Comparison of ENCODE assay signal across 14 cellular contexts in the genomic region with DNA sequence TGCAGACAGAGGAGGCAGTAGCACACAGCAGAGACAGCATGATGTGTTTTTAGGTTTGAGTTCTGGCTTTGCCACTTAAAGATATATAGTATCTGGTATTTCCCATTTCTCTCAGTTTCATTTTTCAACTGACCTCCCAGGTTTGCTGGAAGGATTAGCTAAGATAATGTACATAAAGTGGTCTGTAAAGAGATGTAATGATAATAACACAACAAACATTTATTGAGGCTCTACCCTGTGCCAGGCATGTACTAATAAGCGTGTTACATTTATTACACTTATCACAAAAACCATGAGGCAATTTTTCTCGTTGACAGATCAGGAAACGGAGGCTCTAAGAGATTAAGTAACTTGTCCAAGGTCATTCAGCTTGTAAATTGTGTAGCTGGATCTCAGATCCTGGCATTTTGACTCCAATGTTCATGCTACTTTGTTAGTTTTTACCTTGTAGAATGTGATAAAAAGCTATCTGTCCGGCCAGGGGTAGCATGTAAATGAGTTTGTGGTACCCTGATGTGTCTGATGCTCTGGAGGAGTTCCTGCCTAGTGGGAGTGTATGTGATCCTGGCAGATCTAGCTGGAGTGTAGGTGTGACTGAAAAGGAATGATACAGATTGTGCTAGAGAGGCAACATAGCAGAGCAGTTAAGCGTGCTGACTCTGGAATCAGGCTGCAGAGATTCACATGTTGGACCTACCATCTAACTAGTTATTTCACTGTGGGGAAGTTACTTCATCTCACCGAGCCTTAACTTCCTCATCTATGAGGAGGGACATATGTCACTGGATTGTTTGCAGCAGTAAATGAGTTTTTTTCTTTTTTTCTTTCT.
DNase-seq lines count a peak whose midpoint lies in the region; ATAC-seq and TF ChIP-seq lines count a peak whose summit lies in the region.
"Had no signal": no experiment of that assay in that cellular context is flagged by ENCODE, and none has a peak within 500 bp of the region (broad histone marks: within the 10 kb centered on the region; RNA-seq: fewer than 3 reads in every experiment).

No MANE protein-coding gene starts in this region.

- no peak overlapping the region for H3K4me3 ChIP-seq in right atrium auricular region
- H3K4me3 ChIP-seq in liver (ENCODE audit: low read depth in 1 of 3, low read length in 3 of 3), result no peak overlapping the region
- no peak overlapping the region for H3K4me3 ChIP-seq in upper lobe of right lung
- H3K4me3 ChIP-seq: GM12878, transverse colon had no signal

- peaks cover 0 to 16% of the 10 kb centered on the region in 2 donors for H3K4me1 ChIP-seq in right atrium auricular region
- H3K4me1 ChIP-seq in liver (ENCODE audit: control insufficient read depth in 4 of 4, insufficient read depth in 4 of 4, low read length in 3 of 4), result peaks cover 0 to 12% (median 11%) of the 10 kb centered on the region in 4 donors
- H3K4me1 ChIP-seq in upper lobe of right lung, result peaks cover 17% of the 10 kb centered on the region

- ATAC-seq in Right ventricle myocardium superior (ENCODE audit: poor library complexity), result peak; percentile 68
- peak; percentile 87 for ATAC-seq in upper lobe of right lung
- ATAC-seq in HG02885 (IDR thresholded peaks at IDR 0.05; ENCODE audit: poor library complexity, unreplicated experiment), result no peak
- ATAC-seq: GM12878 had no signal

- H3K9me3 ChIP-seq in right atrium auricular region, result no peaks in the 10 kb centered on the region
- no peaks in the 10 kb centered on the region for H3K9me3 ChIP-seq in liver (ENCODE audit: control insufficient read depth in 4 of 4, low read length in 3 of 4)
- H3K9me3 ChIP-seq in upper lobe of right lung, result no peaks in the 10 kb centered on the region
- H3K9me3 ChIP-seq: transverse colon had no signal

- H3K27me3 ChIP-seq in right atrium auricular region, result no peaks in the 10 kb centered on the region
- H3K27me3 ChIP-seq in liver (ENCODE audit: control insufficient read depth in 4 of 4, insufficient read depth in 4 of 4, low read length in 3 of 4), result no peaks in the 10 kb centered on the region
- H3K27me3 ChIP-seq in upper lobe of right lung, result no peaks in the 10 kb centered on the region
- H3K27me3 ChIP-seq: transverse colon had no signal

- TF ChIP-seq CTCF in right atrium auricular region (IDR thresholded peaks at IDR 0.05), result no peak
- no peak for TF ChIP-seq CTCF in liver (IDR thresholded peaks at IDR 0.05; ENCODE audit: low read depth, low read length, missing input control)
- TF ChIP-seq CTCF in upper lobe of right lung (IDR thresholded peaks at IDR 0.05), result no peak

- no peak overlapping the region for H3K27ac ChIP-seq in right atrium auricular region
- peak overlapping the region; percentile 3 for H3K27ac ChIP-seq in cingulate gyrus (ENCODE audit: low read depth, low read length)
- no peak overlapping the region for H3K27ac ChIP-seq in liver (ENCODE audit: low read depth in 1 of 2, low read length in 2 of 2)
- H3K27ac ChIP-seq in upper lobe of right lung, result no peak overlapping the region

- peak; percentile 40 to 43 for TF ChIP-seq RAD21 in liver (IDR thresholded peaks at IDR 0.05)

- no peak overlapping the region for H3K9ac ChIP-seq in liver (ENCODE audit: low read depth in 1 of 2, low read length in 2 of 2)

- WGBS in liver, result 64% methylated on average over 6 of the region's 6 CpGs

- intact Hi-C loops in Right ventricle myocardium superior (cut with DNase I), result no loop called here
- intact Hi-C loops in upper lobe of right lung (cut with DNase I), result no loop called here

- DNase-seq in Right ventricle myocardium superior, result no peak
- DNase-seq in right atrium auricular region (ENCODE audit: low spot score), result no peak
- DNase-seq in upper lobe of right lung, result no peak
- no peak for DNase-seq in NCI-H526 treated with DMSO at 0.1 percent for 48 hours (lab: John Stamatoyannopoulos, UW)
- no peak for DNase-seq in NCI-H345 (lab: John Stamatoyannopoulos, UW)
- DNase-seq: activated B cell treated with CpG ODN at 0.5 μM for 24 hours; activated T-cell treated with anti-CD3 and anti-CD28 coated beads, Interleukin-2, amount 50 U/mL, for 48 hours; NCI-H2171; RPMI8226; transverse colon had no signal

- peaks cover 63% of the 10 kb centered on the region for H3K36me3 ChIP-seq in right atrium auricular region
- peaks cover 2 to 19% (median 14%) of the 10 kb centered on the region in 4 donors for H3K36me3 ChIP-seq in liver (ENCODE audit: control insufficient read depth in 4 of 4, insufficient read depth in 3 of 4, low read depth in 1 of 4, low read length in 3 of 4)
- H3K36me3 ChIP-seq in upper lobe of right lung, result peaks cover 61% of the 10 kb centered on the region

TF ChIP-seq in liver, 16 proteins besides CTCF, POLR2A, EP300 and RAD21:
- TF ChIP-seq, protein P1, sequence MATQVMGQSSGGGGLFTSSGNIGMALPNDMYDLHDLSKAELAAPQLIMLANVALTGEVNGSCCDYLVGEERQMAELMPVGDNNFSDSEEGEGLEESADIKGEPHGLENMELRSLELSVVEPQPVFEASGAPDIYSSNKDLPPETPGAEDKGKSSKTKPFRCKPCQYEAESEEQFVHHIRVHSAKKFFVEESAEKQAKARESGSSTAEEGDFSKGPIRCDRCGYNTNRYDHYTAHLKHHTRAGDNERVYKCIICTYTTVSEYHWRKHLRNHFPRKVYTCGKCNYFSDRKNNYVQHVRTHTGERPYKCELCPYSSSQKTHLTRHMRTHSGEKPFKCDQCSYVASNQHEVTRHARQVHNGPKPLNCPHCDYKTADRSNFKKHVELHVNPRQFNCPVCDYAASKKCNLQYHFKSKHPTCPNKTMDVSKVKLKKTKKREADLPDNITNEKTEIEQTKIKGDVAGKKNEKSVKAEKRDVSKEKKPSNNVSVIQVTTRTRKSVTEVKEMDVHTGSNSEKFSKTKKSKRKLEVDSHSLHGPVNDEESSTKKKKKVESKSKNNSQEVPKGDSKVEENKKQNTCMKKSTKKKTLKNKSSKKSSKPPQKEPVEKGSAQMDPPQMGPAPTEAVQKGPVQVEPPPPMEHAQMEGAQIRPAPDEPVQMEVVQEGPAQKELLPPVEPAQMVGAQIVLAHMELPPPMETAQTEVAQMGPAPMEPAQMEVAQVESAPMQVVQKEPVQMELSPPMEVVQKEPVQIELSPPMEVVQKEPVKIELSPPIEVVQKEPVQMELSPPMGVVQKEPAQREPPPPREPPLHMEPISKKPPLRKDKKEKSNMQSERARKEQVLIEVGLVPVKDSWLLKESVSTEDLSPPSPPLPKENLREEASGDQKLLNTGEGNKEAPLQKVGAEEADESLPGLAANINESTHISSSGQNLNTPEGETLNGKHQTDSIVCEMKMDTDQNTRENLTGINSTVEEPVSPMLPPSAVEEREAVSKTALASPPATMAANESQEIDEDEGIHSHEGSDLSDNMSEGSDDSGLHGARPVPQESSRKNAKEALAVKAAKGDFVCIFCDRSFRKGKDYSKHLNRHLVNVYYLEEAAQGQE (IDR thresholded peaks at IDR 0.05), result no peak
- TF ChIP-seq ATF3 (IDR thresholded peaks at IDR 0.05), result no peak
- no peak for TF ChIP-seq FOXA2 (IDR thresholded peaks at IDR 0.05)
- TF ChIP-seq TAF1 (conservative IDR thresholded peaks at IDR 0.05), result no peak
- TF ChIP-seq HNF4A (conservative IDR thresholded peaks at IDR 0.05), result no peak
- no peak for TF ChIP-seq YY1 (IDR thresholded peaks at IDR 0.05)
- no peak for TF ChIP-seq NR2F2 (IDR thresholded peaks at IDR 0.05)
- TF ChIP-seq, protein P2, sequence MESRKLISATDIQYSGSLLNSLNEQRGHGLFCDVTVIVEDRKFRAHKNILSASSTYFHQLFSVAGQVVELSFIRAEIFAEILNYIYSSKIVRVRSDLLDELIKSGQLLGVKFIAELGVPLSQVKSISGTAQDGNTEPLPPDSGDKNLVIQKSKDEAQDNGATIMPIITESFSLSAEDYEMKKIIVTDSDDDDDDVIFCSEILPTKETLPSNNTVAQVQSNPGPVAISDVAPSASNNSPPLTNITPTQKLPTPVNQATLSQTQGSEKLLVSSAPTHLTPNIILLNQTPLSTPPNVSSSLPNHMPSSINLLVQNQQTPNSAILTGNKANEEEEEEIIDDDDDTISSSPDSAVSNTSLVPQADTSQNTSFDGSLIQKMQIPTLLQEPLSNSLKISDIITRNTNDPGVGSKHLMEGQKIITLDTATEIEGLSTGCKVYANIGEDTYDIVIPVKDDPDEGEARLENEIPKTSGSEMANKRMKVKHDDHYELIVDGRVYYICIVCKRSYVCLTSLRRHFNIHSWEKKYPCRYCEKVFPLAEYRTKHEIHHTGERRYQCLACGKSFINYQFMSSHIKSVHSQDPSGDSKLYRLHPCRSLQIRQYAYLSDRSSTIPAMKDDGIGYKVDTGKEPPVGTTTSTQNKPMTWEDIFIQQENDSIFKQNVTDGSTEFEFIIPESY (IDR thresholded peaks at IDR 0.05), result no peak
- no peak for TF ChIP-seq SP1 (IDR thresholded peaks at IDR 0.05)
- no peak for TF ChIP-seq FOXA1 (IDR thresholded peaks at IDR 0.05)
- TF ChIP-seq EGR1 (IDR thresholded peaks at IDR 0.05; ENCODE audit: low read depth in 2 of 2), result no peak
- no peak for TF ChIP-seq HNF4G (IDR thresholded peaks at IDR 0.05)
- no peak for TF ChIP-seq GABPA (IDR thresholded peaks at IDR 0.05 in 1 of 2, conservative IDR thresholded peaks at IDR 0.05 in 1 of 2)
- TF ChIP-seq, protein P3, sequence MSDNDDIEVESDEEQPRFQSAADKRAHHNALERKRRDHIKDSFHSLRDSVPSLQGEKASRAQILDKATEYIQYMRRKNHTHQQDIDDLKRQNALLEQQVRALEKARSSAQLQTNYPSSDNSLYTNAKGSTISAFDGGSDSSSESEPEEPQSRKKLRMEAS (IDR thresholded peaks at IDR 0.05), result no peak
- no peak for TF ChIP-seq RXRA (IDR thresholded peaks at IDR 0.05)
